Comparison of ENCODE assay signal across 17 cellular contexts in genomic region chr1:13643017-13643416, GRCh38. TPM values are rescaled to one million over a fixed set of nuclear protein-coding genes. Genes with fewer than 3 reads are reported as not detected.
DNase-seq lines count a peak whose midpoint lies in the region; ATAC-seq and TF ChIP-seq lines count a peak whose summit lies in the region.
"Had no signal": no experiment of that assay in that cellular context is flagged by ENCODE, and none has a peak within 500 bp of the region (broad histone marks: within the 10 kb centered on the region; RNA-seq: fewer than 3 reads in every experiment).

No MANE protein-coding gene starts in this region.

- H2AFZ ChIP-seq in Loucy (ENCODE audit: low read length) (peak overlapping the region; percentile 52; the same call in 1 of the 2 replicates), trophoblast cell (ENCODE audit: insufficient read depth, low read length, poor library complexity) (no peak overlapping the region)

- H3F3A ChIP-seq in Loucy (ENCODE audit: low read depth), result no peaks in the 10 kb centered on the region

- H2BK120ac ChIP-seq in trophoblast cell (ENCODE audit: insufficient read depth, low read length, poor library complexity), result no peak overlapping the region

- no peak overlapping the region for H4K12ac ChIP-seq in trophoblast cell (ENCODE audit: low read depth, low read length)

- TF ChIP-seq POLR2A in sigmoid colon (IDR thresholded peaks at IDR 0.05), result no peak

- ATAC-seq in HG02571 (IDR thresholded peaks at IDR 0.05; ENCODE audit: unreplicated experiment), result no peak
- ATAC-seq: PC-3, T-cell had no signal

- DNase-seq in RPMI8226, result peak; percentile 26
- DNase-seq in trophoblast cell, result no peak
- no peak for DNase-seq in sigmoid colon
- no peak for DNase-seq in AG08396 (ENCODE audit: low spot score)
- DNase-seq: ACHN, COR-L47, DMS153, HCEC 1CT, NCI-H187 treated with DMSO at 0.1 percent for 48 hours, NCI-H446 treated with DMSO at 0.1 percent for 48 hours, NCI-H82, PC-3, T-cell had no signal

- no peaks in the 10 kb centered on the region for H3K79me2 ChIP-seq in Loucy (ENCODE audit: insufficient read depth, low read length)
- H3K79me2 ChIP-seq in trophoblast cell (ENCODE audit: control insufficient read depth, insufficient read depth, low read length, poor library complexity), result no peaks in the 10 kb centered on the region

- no peaks in the 10 kb centered on the region for H4K20me1 ChIP-seq in BLaER1 treated with 17β-estradiol and CSF1 and Interleukin-3, amounts not matched to agents 10 nM and 100 nM
- H4K20me1 ChIP-seq in Loucy (ENCODE audit: insufficient read depth, low read length, poor library complexity, severe bottlenecking), result no peaks in the 10 kb centered on the region

- H3K9ac ChIP-seq in BLaER1 treated with 17β-estradiol and CSF1 and Interleukin-3, amounts not matched to agents 10 nM and 100 nM, result no peak overlapping the region
- H3K9ac ChIP-seq in Loucy (ENCODE audit: low read depth, low read length, poor library complexity, severe bottlenecking) (no peak overlapping the region), trophoblast cell (ENCODE audit: low read length) (no peak overlapping the region)

- H2BK5ac ChIP-seq in trophoblast cell (ENCODE audit: low read depth, low read length, poor library complexity), result no peak overlapping the region

- H3K4ac ChIP-seq in trophoblast cell (ENCODE audit: low read depth, low read length), result no peak overlapping the region

- no peak for TF ChIP-seq EP300 in sigmoid colon (IDR thresholded peaks at IDR 0.05)

- no peak overlapping the region for H2AK5ac ChIP-seq in trophoblast cell (ENCODE audit: low read length)

- H3K18ac ChIP-seq in trophoblast cell (ENCODE audit: low read length), result no peak overlapping the region

- peak overlapping the region; percentile 28 to 62 (median 44); a peak in 21 of 22 replicates for H3K4me2 ChIP-seq in BLaER1 treated with 17β-estradiol and CSF1 and Interleukin-3, amounts not matched to agents 10 nM and 100 nM
- H3K4me2 ChIP-seq in Loucy (ENCODE audit: low read depth, low read length, poor library complexity, severe bottlenecking), result no peak overlapping the region
- H3K4me2 ChIP-seq in trophoblast cell (ENCODE audit: low read length), result no peak overlapping the region

- no CpG with 5 or more reads among the region's 8 CpGs for WGBS in trophoblast cell (ENCODE audit: extremely low coverage, insufficient coverage, insufficient read length)
- 79 to 82% methylated on average over 8 of the region's 8 CpGs for WGBS in sigmoid colon, 2 donors

- no peak overlapping the region for H3K4me3 ChIP-seq in BLaER1 treated with 17β-estradiol and CSF1 and Interleukin-3, amounts not matched to agents 10 nM and 100 nM
- no peak overlapping the region for H3K4me3 ChIP-seq in Loucy (ENCODE audit: low read length, poor library complexity, severe bottlenecking)
- H3K4me3 ChIP-seq in trophoblast cell (ENCODE audit: low read depth, low read length), result peak overlapping the region; percentile 0
- no peak overlapping the region for H3K4me3 ChIP-seq in sigmoid colon

- H3K14ac ChIP-seq in trophoblast cell (ENCODE audit: low read length), result no peak overlapping the region

- intact Hi-C loops in sigmoid colon (cut with DNase I), result no loop called here

- TF ChIP-seq CTCF in Loucy (conservative IDR thresholded peaks at IDR 0.05; ENCODE audit: low read length), result no peak
- no peak for TF ChIP-seq CTCF in sigmoid colon (IDR thresholded peaks at IDR 0.05)

- H3K36me3 ChIP-seq in BLaER1 treated with 17β-estradiol and CSF1 and Interleukin-3, amounts not matched to agents 10 nM and 100 nM, result no peaks in the 10 kb centered on the region
- H3K36me3 ChIP-seq in Loucy (ENCODE audit: insufficient read depth, low read length) (no peaks in the 10 kb centered on the region), trophoblast cell (ENCODE audit: control insufficient read depth in 1 of 2, insufficient read depth in 2 of 2, low read length in 2 of 2) (no peaks in the 10 kb centered on the region), sigmoid colon (no peaks in the 10 kb centered on the region)

- no peaks in the 10 kb centered on the region for H3K27me3 ChIP-seq in BLaER1 treated with 17β-estradiol and CSF1 and Interleukin-3, amounts not matched to agents 10 nM and 100 nM
- no peaks in the 10 kb centered on the region for H3K27me3 ChIP-seq in Loucy (ENCODE audit: insufficient read depth, low read length, poor library complexity, severe bottlenecking)
- no peaks in the 10 kb centered on the region for H3K27me3 ChIP-seq in trophoblast cell (ENCODE audit: insufficient read depth, low read length)
- no peaks in the 10 kb centered on the region for H3K27me3 ChIP-seq in sigmoid colon

- no peaks in the 10 kb centered on the region for H3K79me1 ChIP-seq in trophoblast cell (ENCODE audit: low read length)

- no peak overlapping the region for H3K23ac ChIP-seq in trophoblast cell (ENCODE audit: low read length)

- H3K27ac ChIP-seq in BLaER1 treated with 17β-estradiol and CSF1 and Interleukin-3, amounts not matched to agents 10 nM and 100 nM, result 0 out of 22 replicates have a peak overlapping the region, but pooled peaks of 1 of the 11 experiments have one; percentile 22
- H3K27ac ChIP-seq in trophoblast cell (ENCODE audit: low read depth, low read length) (no peak overlapping the region), sigmoid colon (no peak overlapping the region)

- H2BK12ac ChIP-seq in trophoblast cell (ENCODE audit: low read length), result no peak overlapping the region

- no peak overlapping the region for H4K91ac ChIP-seq in trophoblast cell (ENCODE audit: low read depth, low read length)

- peaks cover 21 to 28% (median 26%) of the 10 kb centered on the region in 10 experiments for H3K4me1 ChIP-seq in BLaER1 treated with 17β-estradiol and CSF1 and Interleukin-3, amounts not matched to agents 10 nM and 100 nM
- H3K4me1 ChIP-seq in Loucy (ENCODE audit: insufficient read depth, low read length, poor library complexity, severe bottlenecking) (no peaks in the 10 kb centered on the region), trophoblast cell (ENCODE audit: control insufficient read depth in 1 of 2, insufficient read depth in 2 of 2, low read length in 2 of 2) (no peaks in the 10 kb centered on the region), sigmoid colon (no peaks in the 10 kb centered on the region)

- H3K9me2 ChIP-seq in Loucy (replicated peaks; ENCODE audit: low read depth, low read length), result no peaks in the 10 kb centered on the region

- H4K8ac ChIP-seq in trophoblast cell (ENCODE audit: low read depth, low read length), result no peak overlapping the region

- H3K9me3 ChIP-seq in BLaER1 treated with 17β-estradiol and CSF1 and Interleukin-3, amounts not matched to agents 10 nM and 100 nM (replicated peaks in 1 of 11), result peaks cover 23 to 40% (median 31%) of the 10 kb centered on the region in 11 experiments
- H3K9me3 ChIP-seq in Loucy (ENCODE audit: insufficient read depth, low read depth, low read length), result no peaks in the 10 kb centered on the region; the same call in 1 of the 2 replicates
- peaks cover 4% of the 10 kb centered on the region for H3K9me3 ChIP-seq in trophoblast cell (ENCODE audit: insufficient read depth, low read depth, low read length)
- H3K9me3 ChIP-seq in sigmoid colon, result peaks cover 0 to 9% (median 6%) of the 10 kb centered on the region in 4 donors

RNA-seq across cellular contexts. Expression of gene PRDM2, which starts 57.0 kb away (rescaled TPM):
- polyA plus RNA-seq in trophoblast cell (2013), result 23.8 TPM in 2 replicates
- 10 to 100 TPM; 34.6 to 53.2 (median 37.3) TPM for total RNA-seq in sigmoid colon
- polyA plus RNA-seq in sigmoid colon, result 10 to 100 TPM in 1 of 3 donors, 1 to 10 TPM in 2; 6.7 to 20.1 (median 9.0) TPM

RNA-seq across cellular contexts. Expression of gene PDPN, which starts 59.4 kb away (rescaled TPM):
- polyA plus RNA-seq in trophoblast cell (2013), result 36.0 and 37.3 TPM in 2 replicates
- 10 to 100 TPM in 3 of 4 donors, 1 to 10 TPM in 1; 5.6 to 14.7 (median 13.5) TPM for total RNA-seq in sigmoid colon
- 1 to 10 TPM; 2.1 to 9.9 (median 7.8) TPM for polyA plus RNA-seq in sigmoid colon
- total RNA-seq: HT-29 had no signal

Comparison
In these comparisons a context has a peak if more than half of its experiments do, and no peak if none do; other contexts are left out.
1. H3K4me2 ChIP-seq: peak in BLaER1 treated with 17β-estradiol and CSF1 and Interleukin-3, amounts not matched to agents 10 nM and 100 nM (11 of 11); none in Loucy (single experiment) and trophoblast cell (single experiment).